ENCODE assay signal across 20 cellular contexts in genomic region chr13:74203576-74203975, GRCh38.
DNase-seq lines count a peak whose midpoint lies in the region; TF ChIP-seq lines count a peak whose summit lies in the region.
"Had no signal": no experiment of that assay in that cellular context is flagged by ENCODE, and none has a peak within 500 bp of the region (broad histone marks: within the 10 kb centered on the region; RNA-seq: fewer than 3 reads in every experiment).

No MANE protein-coding gene starts in this region.

- TF ChIP-seq CTCF in osteocyte (IDR thresholded peaks at IDR 0.05) (no peak), GM10248 (IDR thresholded peaks at IDR 0.05; ENCODE audit: control extremely low read depth, extremely low read depth, low read depth, missing control alignments) (no peak)

- peaks cover 50% of the 10 kb centered on the region for H3K4me1 Mint-ChIP-seq in osteocyte (ENCODE audit: unreplicated experiment)
- H3K4me1 Mint-ChIP-seq: B cell, immature natural killer cell, neural progenitor cell had no signal

- H3K36me3 Mint-ChIP-seq in osteocyte (ENCODE audit: unreplicated experiment), result peaks cover 4% of the 10 kb centered on the region
- H3K36me3 Mint-ChIP-seq: neural progenitor cell had no signal

- H3K27me3 ChIP-seq in MG63, result no peaks in the 10 kb centered on the region
- H3K27me3 ChIP-seq: esophagus muscularis mucosa, neural progenitor cell, spleen had no signal

- no peaks in the 10 kb centered on the region for H3K9me3 Mint-ChIP-seq in osteocyte (ENCODE audit: unreplicated experiment)
- H3K9me3 Mint-ChIP-seq: activated naive CD4-positive, alpha-beta T cell treated with anti-CD3 and anti-CD28 coated beads for 36 hours; activated T-cell treated with anti-CD3 and anti-CD28 coated beads, Interleukin-2, amount 50 U/mL, for 24 hours had no signal

- CTCF ChIA-PET in GM10248 (lab: Yijun Ruan, JAX), result interaction anchor here (0.9 to 1.2 kb wide), 2 partner anchors 12 to 32 kb away, joined by 3 to 5 read pairs; no protein-coding TSS in a partner anchor

- DNase-seq in H4 (ENCODE audit: low spot score) (peak; percentile 89), MG63 (peak; percentile 49), dedifferentiated amniotic fluid mesenchymal stem cell (ENCODE audit: extremely low spot score) (peak; percentile 61), osteocyte (ENCODE audit: extremely low spot score, unreplicated experiment) (no peak), NCI-H226 (no peak), GM19240 (ENCODE audit: insufficient read length, low spot score) (no peak), GM10248 (ENCODE audit: extremely low spot score) (no peak)
- DNase-seq: activated CD4-positive, CD25-positive, alpha-beta regulatory T cell treated with anti-CD3 and anti-CD28 coated beads, Interleukin-2, amount 50 U/mL, for 72 hours; activated naive CD4-positive, alpha-beta T cell treated with anti-CD3 and anti-CD28 coated beads for 36 hours; activated T-cell treated with anti-CD3 and anti-CD28 coated beads, Interleukin-2, amount 50 U/mL, for 24 hours; cerebellar nuclear complex; effector memory CD4-positive, alpha-beta T cell; immature natural killer cell; mucosa of descending colon; NCI-H1436; NCI-H510A; spleen had no signal

- no peak overlapping the region for H3K4me3 ChIP-seq in MG63
- H3K4me3 ChIP-seq: esophagus muscularis mucosa, mucosa of descending colon, neural progenitor cell, spleen had no signal

- 0 out of 2 replicates have a peak, but pooled peaks cover 4% of the 10 kb centered on the region for H3K9me3 ChIP-seq in MG63
- H3K9me3 ChIP-seq: esophagus muscularis mucosa, mucosa of descending colon, spleen had no signal

- H3K36me3 ChIP-seq in MG63, result no peaks in the 10 kb centered on the region
- H3K36me3 ChIP-seq: esophagus muscularis mucosa, neural progenitor cell, spleen had no signal

- no peak overlapping the region for H3K4me3 Mint-ChIP-seq in osteocyte (ENCODE audit: unreplicated experiment)
- H3K4me3 Mint-ChIP-seq: activated naive CD4-positive, alpha-beta T cell treated with anti-CD3 and anti-CD28 coated beads for 36 hours; activated T-cell treated with anti-CD3 and anti-CD28 coated beads, Interleukin-2, amount 50 U/mL, for 24 hours; B cell; immature natural killer cell; neural progenitor cell had no signal

- POLR2A ChIA-PET in GM10248 (lab: Yijun Ruan, JAX), result no interaction called here

- H3K27ac Mint-ChIP-seq in osteocyte (ENCODE audit: unreplicated experiment), result peak overlapping the region; percentile 42
- H3K27ac Mint-ChIP-seq: activated naive CD4-positive, alpha-beta T cell treated with anti-CD3 and anti-CD28 coated beads for 36 hours; activated T-cell treated with anti-CD3 and anti-CD28 coated beads, Interleukin-2, amount 50 U/mL, for 24 hours; B cell; immature natural killer cell; neural progenitor cell had no signal

- H3K27me3 Mint-ChIP-seq in osteocyte (ENCODE audit: unreplicated experiment), result no peaks in the 10 kb centered on the region
- H3K27me3 Mint-ChIP-seq: activated T-cell treated with anti-CD3 and anti-CD28 coated beads, Interleukin-2, amount 50 U/mL, for 24 hours had no signal

Comparison
In these comparisons a context has a peak if more than half of its experiments do, and no peak if none do; other contexts are left out.
1. DNase-seq: peak in H4 (single experiment), MG63 (single experiment) and dedifferentiated amniotic fluid mesenchymal stem cell (single experiment); none in osteocyte (single experiment), NCI-H226 (single experiment), GM19240 (single experiment) and GM10248 (single experiment).